1 cellular context compared by ENCODE assay signal in the genomic region with DNA sequence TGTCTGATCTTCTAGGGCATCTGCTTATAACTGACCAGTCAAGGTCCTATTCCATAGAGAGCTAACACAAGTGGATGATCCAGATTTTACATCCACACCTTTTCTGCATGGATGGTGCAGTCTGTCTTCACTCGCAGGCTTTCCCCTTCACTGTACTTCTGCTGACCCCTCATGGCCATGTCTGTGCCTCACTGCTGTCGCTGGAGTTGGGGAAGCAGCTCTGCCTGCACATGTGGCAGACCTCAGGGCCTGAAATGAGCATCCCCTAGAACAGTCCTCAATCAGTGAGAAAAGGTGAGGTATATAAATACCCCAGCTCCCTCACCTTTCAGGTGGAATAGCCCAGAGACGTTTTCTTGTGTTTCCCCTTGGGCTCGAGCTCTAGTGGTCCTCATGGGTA.
TF ChIP-seq lines count a peak whose summit lies in the region.

No MANE protein-coding gene starts in this region.

TF ChIP-seq in Ishikawa, 13 proteins besides CTCF, POLR2A, EP300 and RAD21 (continued from another document):
- no peak for TF ChIP-seq YY1 (IDR thresholded peaks at IDR 0.05; ENCODE audit: low read depth)
- no peak for TF ChIP-seq TCF12 (IDR thresholded peaks at IDR 0.05; ENCODE audit: low read depth)
- TF ChIP-seq, protein P1, sequence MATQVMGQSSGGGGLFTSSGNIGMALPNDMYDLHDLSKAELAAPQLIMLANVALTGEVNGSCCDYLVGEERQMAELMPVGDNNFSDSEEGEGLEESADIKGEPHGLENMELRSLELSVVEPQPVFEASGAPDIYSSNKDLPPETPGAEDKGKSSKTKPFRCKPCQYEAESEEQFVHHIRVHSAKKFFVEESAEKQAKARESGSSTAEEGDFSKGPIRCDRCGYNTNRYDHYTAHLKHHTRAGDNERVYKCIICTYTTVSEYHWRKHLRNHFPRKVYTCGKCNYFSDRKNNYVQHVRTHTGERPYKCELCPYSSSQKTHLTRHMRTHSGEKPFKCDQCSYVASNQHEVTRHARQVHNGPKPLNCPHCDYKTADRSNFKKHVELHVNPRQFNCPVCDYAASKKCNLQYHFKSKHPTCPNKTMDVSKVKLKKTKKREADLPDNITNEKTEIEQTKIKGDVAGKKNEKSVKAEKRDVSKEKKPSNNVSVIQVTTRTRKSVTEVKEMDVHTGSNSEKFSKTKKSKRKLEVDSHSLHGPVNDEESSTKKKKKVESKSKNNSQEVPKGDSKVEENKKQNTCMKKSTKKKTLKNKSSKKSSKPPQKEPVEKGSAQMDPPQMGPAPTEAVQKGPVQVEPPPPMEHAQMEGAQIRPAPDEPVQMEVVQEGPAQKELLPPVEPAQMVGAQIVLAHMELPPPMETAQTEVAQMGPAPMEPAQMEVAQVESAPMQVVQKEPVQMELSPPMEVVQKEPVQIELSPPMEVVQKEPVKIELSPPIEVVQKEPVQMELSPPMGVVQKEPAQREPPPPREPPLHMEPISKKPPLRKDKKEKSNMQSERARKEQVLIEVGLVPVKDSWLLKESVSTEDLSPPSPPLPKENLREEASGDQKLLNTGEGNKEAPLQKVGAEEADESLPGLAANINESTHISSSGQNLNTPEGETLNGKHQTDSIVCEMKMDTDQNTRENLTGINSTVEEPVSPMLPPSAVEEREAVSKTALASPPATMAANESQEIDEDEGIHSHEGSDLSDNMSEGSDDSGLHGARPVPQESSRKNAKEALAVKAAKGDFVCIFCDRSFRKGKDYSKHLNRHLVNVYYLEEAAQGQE (IDR thresholded peaks at IDR 0.05; ENCODE audit: low read depth): no peak
